30 cellular contexts compared by ENCODE assay signal in the genomic region with DNA sequence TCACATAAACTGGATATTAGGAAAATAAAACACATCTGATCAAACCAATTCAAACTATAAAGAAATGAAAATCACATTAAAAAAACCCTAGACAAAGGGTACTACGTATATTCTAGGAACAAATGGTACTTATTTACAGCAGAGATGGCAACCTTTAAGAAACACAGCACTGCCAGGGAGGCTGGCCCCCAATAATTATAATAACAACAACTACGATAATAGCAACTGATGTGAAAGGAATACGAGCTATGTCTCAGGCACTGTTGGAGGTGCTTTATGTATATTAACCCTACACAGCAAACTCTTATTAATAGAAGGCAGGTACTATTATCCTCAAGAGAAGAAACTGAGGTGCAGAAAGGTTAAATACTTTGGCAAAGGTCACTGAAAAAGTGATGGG.
"Had no signal": no experiment of that assay in that cellular context is flagged by ENCODE, and none has a peak within 500 bp of the region (broad histone marks: within the 10 kb centered on the region; RNA-seq: fewer than 3 reads in every experiment).

No MANE protein-coding gene starts in this region.

- DNase-seq: activated CD4-positive, alpha-beta memory T cell treated with anti-CD3 and anti-CD28 coated beads for 36 hours; activated CD4-positive, alpha-beta T cell treated with anti-CD3 and anti-CD28 coated beads for 36 hours; activated CD4-positive, alpha-beta T cell treated with anti-CD3 and anti-CD28 coated beads, Interleukin-2, amount 10 ng/mL, durations not matched to agents 24 days and 14 days; activated CD4-positive, CD25-positive, alpha-beta regulatory T cell; activated CD4-positive, CD25-positive, alpha-beta regulatory T cell treated with anti-CD3 and anti-CD28 coated beads, Interleukin-2, amount 50 U/mL, for 72 hours; activated CD8-positive, alpha-beta memory T cell treated with anti-CD3 and anti-CD28 coated beads, Interleukin-2, amount 10 ng/mL, durations not matched to agents 7 days and 5 days; activated CD8-positive, alpha-beta memory T cell treated with anti-CD3 and anti-CD28 coated beads, Interleukin-2, amount 50 U/mL, for 4 hours; activated CD8-positive, alpha-beta T cell treated with anti-CD3 and anti-CD28 coated beads, Interleukin-2, amount 10 ng/mL, durations not matched to agents 7 days and 5 days; activated gamma-delta T cell; activated naive CD4-positive, alpha-beta T cell; activated naive CD4-positive, alpha-beta T cell treated with anti-CD3 and anti-CD28 coated beads, Interleukin-2, amount 10 ng/mL, durations not matched to agents 7 days and 5 days; activated naive CD8-positive, alpha-beta T cell treated with anti-CD3 and anti-CD28 coated beads, Interleukin-2, amount 10 ng/mL, durations not matched to agents 7 days and 5 days; activated T-cell treated with anti-CD3 and anti-CD28 coated beads, Interleukin-2, amount 50 U/mL, for 24 hours; activated T-cell treated with anti-CD3 and anti-CD28 coated beads, Interleukin-2, amount 50 U/mL, for 72 hours; central memory CD4-positive, alpha-beta T cell; cerebellar nuclear complex; colonic mucosa; effector CD8-positive, alpha-beta T cell; foreskin fibroblast; head of caudate nucleus; T-helper 17 cell; T1000; WERI-Rb-1 had no signal

- H3K9me3 Mint-ChIP-seq: activated CD4-positive, alpha-beta memory T cell treated with anti-CD3 and anti-CD28 coated beads for 36 hours; activated CD4-positive, alpha-beta T cell treated with anti-CD3 and anti-CD28 coated beads, Interleukin-2, amount 10 ng/mL, durations not matched to agents 24 days and 14 days; activated naive CD4-positive, alpha-beta T cell treated with anti-CD3 and anti-CD28 coated beads, Interleukin-2, amount 10 ng/mL, durations not matched to agents 7 days and 5 days; activated naive CD4-positive, alpha-beta T cell treated with anti-CD3 and anti-CD28 coated beads, Interleukin-2, amount 50 U/mL, for 72 hours; activated naive CD8-positive, alpha-beta T cell treated with anti-CD3 and anti-CD28 coated beads, Interleukin-2, amount 10 ng/mL, durations not matched to agents 7 days and 5 days; activated T-cell treated with anti-CD3 and anti-CD28 coated beads, Interleukin-2, amount 50 U/mL, for 24 hours; activated T-cell treated with anti-CD3 and anti-CD28 coated beads, Interleukin-2, amount 50 U/mL, for 72 hours; brain; T-helper 2 cell treated with Interferon-gamma antibody and Interleukin-4, amounts not matched to agents 5 μg/mL and 100 μg/mL, for 36 hours had no signal

- H3K4me3 ChIP-seq: ascending aorta, breast epithelium, cardiac muscle cell, colonic mucosa had no signal

- H3K27me3 ChIP-seq: ascending aorta, breast epithelium, cardiac muscle cell, colonic mucosa had no signal

- H3K9me3 ChIP-seq: ascending aorta, breast epithelium, colonic mucosa had no signal

- H3K4me3 Mint-ChIP-seq: activated CD4-positive, alpha-beta memory T cell treated with anti-CD3 and anti-CD28 coated beads for 36 hours; activated CD4-positive, alpha-beta T cell treated with anti-CD3 and anti-CD28 coated beads for 36 hours; activated CD4-positive, alpha-beta T cell treated with anti-CD3 and anti-CD28 coated beads, Interleukin-2, amount 10 ng/mL, durations not matched to agents 24 days and 14 days; activated CD8-positive, alpha-beta memory T cell treated with anti-CD3 and anti-CD28 coated beads, Interleukin-2, amount 10 ng/mL, durations not matched to agents 7 days and 5 days; activated CD8-positive, alpha-beta T cell treated with anti-CD3 and anti-CD28 coated beads, Interleukin-2, amount 10 ng/mL, durations not matched to agents 7 days and 5 days; activated naive CD4-positive, alpha-beta T cell treated with anti-CD3 and anti-CD28 coated beads, Interleukin-2, amount 10 ng/mL, durations not matched to agents 7 days and 5 days; activated naive CD8-positive, alpha-beta T cell treated with anti-CD3 and anti-CD28 coated beads, Interleukin-2, amount 10 ng/mL, durations not matched to agents 7 days and 5 days; activated T-cell treated with anti-CD3 and anti-CD28 coated beads, Interleukin-2, amount 50 U/mL, for 24 hours; activated T-cell treated with anti-CD3 and anti-CD28 coated beads, Interleukin-2, amount 50 U/mL, for 72 hours; brain; T-helper 17 cell; T-helper 2 cell treated with Interferon-gamma antibody and Interleukin-4, amounts not matched to agents 5 μg/mL and 100 μg/mL, for 36 hours had no signal

- H3K27me3 Mint-ChIP-seq: activated CD4-positive, alpha-beta memory T cell treated with anti-CD3 and anti-CD28 coated beads for 36 hours; activated CD4-positive, alpha-beta T cell treated with anti-CD3 and anti-CD28 coated beads for 36 hours; activated CD4-positive, alpha-beta T cell treated with anti-CD3 and anti-CD28 coated beads, Interleukin-2, amount 10 ng/mL, durations not matched to agents 24 days and 14 days; activated CD8-positive, alpha-beta memory T cell treated with anti-CD3 and anti-CD28 coated beads, Interleukin-2, amount 10 ng/mL, durations not matched to agents 7 days and 5 days; activated naive CD4-positive, alpha-beta T cell treated with anti-CD3 and anti-CD28 coated beads, Interleukin-2, amount 10 ng/mL, durations not matched to agents 7 days and 5 days; activated naive CD8-positive, alpha-beta T cell treated with anti-CD3 and anti-CD28 coated beads, Interleukin-2, amount 10 ng/mL, durations not matched to agents 7 days and 5 days; activated T-cell treated with anti-CD3 and anti-CD28 coated beads, Interleukin-2, amount 50 U/mL, for 24 hours; brain; T-helper 17 cell had no signal

- ATAC-seq: activated CD4-positive, alpha-beta T cell treated with anti-CD3 and anti-CD28 coated beads for 36 hours; activated CD8-positive, alpha-beta memory T cell treated with anti-CD3 and anti-CD28 coated beads, Interleukin-2, amount 10 ng/mL, durations not matched to agents 7 days and 5 days; activated CD8-positive, alpha-beta T cell treated with anti-CD3 and anti-CD28 coated beads, Interleukin-2, amount 10 ng/mL, durations not matched to agents 7 days and 5 days; activated naive CD4-positive, alpha-beta T cell treated with anti-CD3 and anti-CD28 coated beads, Interleukin-2, amount 50 U/mL, for 72 hours; activated T-cell treated with anti-CD3 and anti-CD28 coated beads, Interleukin-2, amount 50 U/mL, for 72 hours; esophagus mucosa; T-helper 17 cell had no signal

- H3K36me3 ChIP-seq: cardiac muscle cell, colonic mucosa had no signal

- H3K27ac ChIP-seq: ascending aorta, breast epithelium, cardiac muscle cell, colonic mucosa, WERI-Rb-1 had no signal

- H3K4me1 ChIP-seq: ascending aorta, breast epithelium, colonic mucosa had no signal

- H3K4me1 Mint-ChIP-seq: T-helper 17 cell had no signal

- H3K27ac Mint-ChIP-seq: activated CD4-positive, alpha-beta memory T cell treated with anti-CD3 and anti-CD28 coated beads for 36 hours; activated CD4-positive, alpha-beta T cell treated with anti-CD3 and anti-CD28 coated beads for 36 hours; activated CD4-positive, alpha-beta T cell treated with anti-CD3 and anti-CD28 coated beads, Interleukin-2, amount 10 ng/mL, durations not matched to agents 24 days and 14 days; activated CD8-positive, alpha-beta memory T cell treated with anti-CD3 and anti-CD28 coated beads, Interleukin-2, amount 10 ng/mL, durations not matched to agents 7 days and 5 days; activated CD8-positive, alpha-beta T cell treated with anti-CD3 and anti-CD28 coated beads, Interleukin-2, amount 10 ng/mL, durations not matched to agents 7 days and 5 days; activated naive CD4-positive, alpha-beta T cell treated with anti-CD3 and anti-CD28 coated beads, Interleukin-2, amount 10 ng/mL, durations not matched to agents 7 days and 5 days; activated naive CD4-positive, alpha-beta T cell treated with anti-CD3 and anti-CD28 coated beads, Interleukin-2, amount 50 U/mL, for 72 hours; activated naive CD8-positive, alpha-beta T cell treated with anti-CD3 and anti-CD28 coated beads, Interleukin-2, amount 10 ng/mL, durations not matched to agents 7 days and 5 days; activated T-cell treated with anti-CD3 and anti-CD28 coated beads, Interleukin-2, amount 50 U/mL, for 72 hours; brain; T-helper 17 cell; T-helper 2 cell treated with Interferon-gamma antibody and Interleukin-4, amounts not matched to agents 5 μg/mL and 100 μg/mL, for 36 hours had no signal
